Comparison of ENCODE assay signal across 31 cellular contexts in the genomic region with DNA sequence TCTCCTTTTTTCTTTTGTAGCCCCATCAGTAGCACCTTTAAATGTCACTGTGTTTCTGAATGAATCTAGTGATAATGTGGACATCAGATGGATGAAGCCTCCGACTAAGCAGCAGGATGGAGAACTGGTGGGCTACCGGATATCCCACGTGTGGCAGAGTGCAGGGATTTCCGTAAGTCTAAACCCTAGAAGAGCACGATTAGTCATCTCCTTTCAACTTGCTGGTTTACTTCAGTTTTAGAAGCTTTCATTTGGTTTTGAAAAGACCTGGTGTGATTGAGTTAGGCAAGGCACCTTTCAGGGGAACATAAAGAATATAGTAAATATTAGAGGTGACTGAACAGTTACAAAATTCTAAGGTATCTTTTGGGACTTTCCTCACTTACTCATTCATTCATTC.
A peak's percentile ranks its signal among the peaks of the same experiment; 100 is the strongest.
DNase-seq lines count a peak whose midpoint lies in the region; ATAC-seq, FAIRE-seq and TF ChIP-seq lines count a peak whose summit lies in the region.
"Had no signal": no experiment of that assay in that cellular context is flagged by ENCODE, and none has a peak within 500 bp of the region (broad histone marks: within the 10 kb centered on the region; RNA-seq: fewer than 3 reads in every experiment).

No MANE protein-coding gene starts in this region.

- intact Hi-C loops in activated T-helper 2 cell treated with anti-CD3 and anti-CD28 coated beads, Interferon-gamma antibody, Interleukin-2, Interleukin-4, amounts not matched to agents 10 μg/mL and 5 μg/mL and 100 μg/mL, durations not matched to agents 14 hours and 24 hours and 36 hours (cut with micrococcal nuclease): loop anchor here (5.0 kb wide), 1 partner anchor 51 kb away; no protein-coding TSS in a partner anchor

- DNase-seq in activated T-cell treated with anti-CD3 and anti-CD28 coated beads, Interleukin-2, amount 50 U/mL, for 4 hours: no peak
- no peak for DNase-seq in activated T-cell treated with anti-CD3 and anti-CD28 coated beads, Interleukin-2, amount 50 U/mL, for 1 hour
- DNase-seq in GM12892 (ENCODE audit: insufficient read length) (no peak), left lobe of liver (ENCODE audit: low spot score) (no peak), suprapubic skin (ENCODE audit: low spot score in 2 of 2) (no peak)
- DNase-seq in activated T-helper 2 cell treated with anti-CD3 and anti-CD28 coated beads, Interferon-gamma antibody, Interleukin-2, Interleukin-4, amounts not matched to agents 10 μg/mL and 5 μg/mL and 100 μg/mL, durations not matched to agents 14 hours and 24 hours and 36 hours (ENCODE audit: low spot score): no peak
- DNase-seq: body of pancreas; COR-L47; dermis blood vessel endothelial cell; DND-41; foreskin melanocyte; left cardiac atrium; mammary epithelial cell; NCI-H1105; NCI-H2029; NCI-H526; NK-92 treated with Interleukin-12 subunit alpha and Interleukin-12 subunit beta, amount 100 ng/mL, for 24 hours; PC-3; small intestine had no signal

- H3K27me3 ChIP-seq in suprapubic skin: no peaks in the 10 kb centered on the region
- H3K27me3 ChIP-seq: adrenal gland; BLaER1 treated with 17β-estradiol and CSF1 and Interleukin-3, amounts not matched to agents 10 nM and 100 nM; body of pancreas; esophagus muscularis mucosa; hepatocyte; neural progenitor cell had no signal

- TF ChIP-seq POLR2A in GM12892 (IDR thresholded peaks at IDR 0.05; ENCODE audit: low read depth, low read length) (no peak), suprapubic skin (IDR thresholded peaks at IDR 0.05) (no peak)

- peak; percentile 69 to 86 for ATAC-seq in activated T-cell treated with anti-CD3 and anti-CD28 coated beads, Interleukin-2, amount 50 U/mL, for 4 hours
- ATAC-seq in HG03066 (IDR thresholded peaks at IDR 0.05; ENCODE audit: low read depth, unreplicated experiment) (peak; percentile 85), HG02981 (IDR thresholded peaks at IDR 0.05; ENCODE audit: unreplicated experiment) (no peak), left lobe of liver (no peak)
- ATAC-seq: body of pancreas, left cardiac atrium, PC-3, Right ventricle myocardium inferior, SK-N-SH treated with all-trans-retinoic acid at 6 μM for 48 hours had no signal

- peaks cover 6% of the 10 kb centered on the region for H3K27me3 Mint-ChIP-seq in activated T-cell treated with anti-CD3 and anti-CD28 coated beads, Interleukin-2, amount 50 U/mL, for 4 hours (ENCODE audit: low read depth)
- peaks cover 2% of the 10 kb centered on the region for H3K27me3 Mint-ChIP-seq in activated T-helper 2 cell treated with anti-CD3 and anti-CD28 coated beads, Interferon-gamma antibody, Interleukin-2, Interleukin-4, amounts not matched to agents 10 μg/mL and 5 μg/mL and 100 μg/mL, durations not matched to agents 14 hours and 24 hours and 36 hours (ENCODE audit: low read depth)

- H3K4me1 Mint-ChIP-seq in activated T-cell treated with anti-CD3 and anti-CD28 coated beads, Interleukin-2, amount 50 U/mL, for 4 hours (ENCODE audit: low read depth): peaks cover 3% of the 10 kb centered on the region
- H3K4me1 Mint-ChIP-seq in activated T-helper 2 cell treated with anti-CD3 and anti-CD28 coated beads, Interferon-gamma antibody, Interleukin-2, Interleukin-4, amounts not matched to agents 10 μg/mL and 5 μg/mL and 100 μg/mL, durations not matched to agents 14 hours and 24 hours and 36 hours (ENCODE audit: low read depth): peaks cover 21% of the 10 kb centered on the region

- TF ChIP-seq EP300 in suprapubic skin (IDR thresholded peaks at IDR 0.05): no peak

- peaks cover 1% of the 10 kb centered on the region for H3K36me3 Mint-ChIP-seq in activated T-cell treated with anti-CD3 and anti-CD28 coated beads, Interleukin-2, amount 50 U/mL, for 4 hours (ENCODE audit: insufficient read depth)
- H3K36me3 Mint-ChIP-seq in activated T-helper 2 cell treated with anti-CD3 and anti-CD28 coated beads, Interferon-gamma antibody, Interleukin-2, Interleukin-4, amounts not matched to agents 10 μg/mL and 5 μg/mL and 100 μg/mL, durations not matched to agents 14 hours and 24 hours and 36 hours (ENCODE audit: low read depth): no peaks in the 10 kb centered on the region

- peaks cover 2% of the 10 kb centered on the region for H3K9me3 Mint-ChIP-seq in activated T-cell treated with anti-CD3 and anti-CD28 coated beads, Interleukin-2, amount 50 U/mL, for 4 hours
- H3K9me3 Mint-ChIP-seq in activated T-helper 2 cell treated with anti-CD3 and anti-CD28 coated beads, Interferon-gamma antibody, Interleukin-2, Interleukin-4, amounts not matched to agents 10 μg/mL and 5 μg/mL and 100 μg/mL, durations not matched to agents 14 hours and 24 hours and 36 hours: peaks cover 5% of the 10 kb centered on the region

- peaks cover 3% of the 10 kb centered on the region for H3K4me1 ChIP-seq in suprapubic skin
- H3K4me1 ChIP-seq: body of pancreas, esophagus muscularis mucosa had no signal

- peaks cover 28% of the 10 kb centered on the region for H3K36me3 ChIP-seq in suprapubic skin

- no peak overlapping the region for H3K4me3 ChIP-seq in suprapubic skin
- H3K4me3 ChIP-seq: adrenal gland; BLaER1 treated with 17β-estradiol and CSF1 and Interleukin-3, amounts not matched to agents 10 nM and 100 nM; body of pancreas; esophagus muscularis mucosa; hepatocyte; neural progenitor cell had no signal

- peak overlapping the region; percentile 77 for H3K27ac Mint-ChIP-seq in activated T-helper 2 cell treated with anti-CD3 and anti-CD28 coated beads, Interferon-gamma antibody, Interleukin-2, Interleukin-4, amounts not matched to agents 10 μg/mL and 5 μg/mL and 100 μg/mL, durations not matched to agents 14 hours and 24 hours and 36 hours
- H3K27ac Mint-ChIP-seq: neural progenitor cell had no signal

- no peak overlapping the region for H3K4me3 Mint-ChIP-seq in activated T-cell treated with anti-CD3 and anti-CD28 coated beads, Interleukin-2, amount 50 U/mL, for 4 hours
- no peak overlapping the region for H3K4me3 Mint-ChIP-seq in activated T-helper 2 cell treated with anti-CD3 and anti-CD28 coated beads, Interferon-gamma antibody, Interleukin-2, Interleukin-4, amounts not matched to agents 10 μg/mL and 5 μg/mL and 100 μg/mL, durations not matched to agents 14 hours and 24 hours and 36 hours (ENCODE audit: low read depth)
- H3K4me3 Mint-ChIP-seq: neural progenitor cell had no signal

- no peak overlapping the region for H3K27ac ChIP-seq in suprapubic skin
- H3K27ac ChIP-seq: BLaER1 treated with 17β-estradiol and CSF1 and Interleukin-3, amounts not matched to agents 10 nM and 100 nM; body of pancreas; esophagus muscularis mucosa; neural progenitor cell; parathyroid adenoma had no signal

- 87% methylated on average over 5 of the region's 5 CpGs for WGBS in suprapubic skin

- H3K9me3 ChIP-seq in suprapubic skin: no peaks in the 10 kb centered on the region
- H3K9me3 ChIP-seq: adrenal gland, body of pancreas, esophagus muscularis mucosa had no signal

- no peak for TF ChIP-seq CTCF in suprapubic skin (IDR thresholded peaks at IDR 0.05)

- peak; percentile 63 for FAIRE-seq in GM12892 (lab: Jason Lieb, UNC)
- FAIRE-seq: GM12891, H1, small intestine had no signal

Comparison
In these comparisons a context has a peak if more than half of its experiments do, and no peak if none do; other contexts are left out.
1. ATAC-seq: peak in activated T-cell treated with anti-CD3 and anti-CD28 coated beads, Interleukin-2, amount 50 U/mL, for 4 hours (2 of 2) and HG03066 (single experiment); none in HG02981 (single experiment) and left lobe of liver (single experiment).